In the genomic region with DNA sequence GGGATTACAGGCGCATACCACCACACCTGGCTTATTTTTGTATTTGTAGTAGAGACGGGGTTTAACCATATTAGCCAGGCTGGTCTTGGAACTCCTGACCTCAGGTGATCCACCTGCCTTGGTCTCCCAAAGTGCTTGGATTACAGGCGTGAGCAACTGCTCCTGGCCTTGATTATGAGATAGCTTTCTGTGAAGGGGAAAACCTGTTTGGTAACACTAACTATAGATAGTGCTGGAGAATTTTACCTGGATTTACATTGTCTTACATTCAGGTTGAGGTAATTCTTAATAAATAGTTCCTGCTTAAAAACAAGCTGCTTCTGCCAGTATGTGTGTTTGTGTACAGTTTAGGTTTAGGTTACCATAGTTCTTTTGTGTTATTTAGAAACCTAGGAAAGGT, we compare ENCODE assay signal across 28 cellular contexts.
"Had no signal": no experiment of that assay in that cellular context is flagged by ENCODE, and none has a peak within 500 bp of the region (broad histone marks: within the 10 kb centered on the region; RNA-seq: fewer than 3 reads in every experiment).

No MANE protein-coding gene starts in this region.

- H3K4me3 ChIP-seq: ascending aorta, SJSA1 had no signal

- H3K9me3 ChIP-seq: ascending aorta, SJSA1 had no signal

- H3K27me3 ChIP-seq: ascending aorta, SJSA1 had no signal

- H3K27ac ChIP-seq: ascending aorta, SJSA1 had no signal

- H3K27me3 Mint-ChIP-seq: activated CD4-positive, alpha-beta memory T cell treated with anti-CD3 and anti-CD28 coated beads for 36 hours; activated CD4-positive, alpha-beta T cell treated with anti-CD3 and anti-CD28 coated beads, Interleukin-2, amount 10 ng/mL, durations not matched to agents 7 days and 5 days; brain; central memory CD8-positive, alpha-beta T cell had no signal

- H3K9me3 Mint-ChIP-seq: activated CD4-positive, alpha-beta memory T cell treated with anti-CD3 and anti-CD28 coated beads for 36 hours; activated CD4-positive, alpha-beta T cell treated with anti-CD3 and anti-CD28 coated beads, Interleukin-2, amount 10 ng/mL, durations not matched to agents 7 days and 5 days; activated T-cell treated with anti-CD3 and anti-CD28 coated beads, Interleukin-2, amount 50 U/mL, for 72 hours; brain; central memory CD8-positive, alpha-beta T cell; T-helper 1 cell treated with Interleukin-12 subunit alpha and Interleukin-12 subunit beta and Interleukin-4 antibody, amounts not matched to agents 30 μg/mL and 1 μg/mL, for 36 hours had no signal

- H3K4me1 Mint-ChIP-seq: brain had no signal

- H3K4me1 ChIP-seq: SJSA1 had no signal

- DNase-seq: activated CD4-positive, alpha-beta memory T cell treated with anti-CD3 and anti-CD28 coated beads for 36 hours; activated CD4-positive, alpha-beta T cell treated with anti-CD3 and anti-CD28 coated beads for 1 hour; activated CD4-positive, alpha-beta T cell treated with anti-CD3 and anti-CD28 coated beads, Interleukin-2, amount 10 ng/mL, durations not matched to agents 7 days and 5 days; activated CD8-positive, alpha-beta memory T cell treated with anti-CD3 and anti-CD28 coated beads for 24 hours; activated naive CD4-positive, alpha-beta T cell treated with anti-CD3 and anti-CD28 coated beads, Interleukin-2, amount 50 U/mL, for 16 hours; activated T-cell treated with anti-CD3 and anti-CD28 coated beads, Interleukin-2, amount 50 U/mL, for 72 hours; amniotic stem cell; KBM-7; MV-4-11; NCI-H1092 treated with DMSO at 0.1 percent for 48 hours; NCI-H1417 treated with DMSO at 0.1 percent for 48 hours; NCI-H1694; NCI-H2029; NCI-H2107; NCI-H2171 treated with DMSO at 0.1 percent for 48 hours; NCI-H345; NCI-H510A treated with DMSO at 0.1 percent for 48 hours; NCI-H69; NK-92 treated with Interleukin-12 subunit alpha and Interleukin-12 subunit beta, amount 100 ng/mL, for 24 hours; OCI-M1; RPMI8226 had no signal

- H3K27ac Mint-ChIP-seq: activated CD4-positive, alpha-beta memory T cell treated with anti-CD3 and anti-CD28 coated beads for 36 hours; activated CD4-positive, alpha-beta T cell treated with anti-CD3 and anti-CD28 coated beads, Interleukin-2, amount 10 ng/mL, durations not matched to agents 7 days and 5 days; activated T-cell treated with anti-CD3 and anti-CD28 coated beads, Interleukin-2, amount 50 U/mL, for 72 hours; brain; T-helper 1 cell treated with Interleukin-12 subunit alpha and Interleukin-12 subunit beta and Interleukin-4 antibody, amounts not matched to agents 30 μg/mL and 1 μg/mL, for 36 hours had no signal

- ATAC-seq: activated T-cell treated with anti-CD3 and anti-CD28 coated beads, Interleukin-2, amount 50 U/mL, for 72 hours; Panc1; Right ventricle myocardium inferior had no signal

- H3K4me3 Mint-ChIP-seq: activated CD4-positive, alpha-beta memory T cell treated with anti-CD3 and anti-CD28 coated beads for 36 hours; activated CD4-positive, alpha-beta T cell treated with anti-CD3 and anti-CD28 coated beads, Interleukin-2, amount 10 ng/mL, durations not matched to agents 7 days and 5 days; activated T-cell treated with anti-CD3 and anti-CD28 coated beads, Interleukin-2, amount 50 U/mL, for 72 hours; brain; central memory CD8-positive, alpha-beta T cell; T-helper 1 cell treated with Interleukin-12 subunit alpha and Interleukin-12 subunit beta and Interleukin-4 antibody, amounts not matched to agents 30 μg/mL and 1 μg/mL, for 36 hours had no signal
